In genomic region chr6:55388161-55388560, GRCh38 we compare ENCODE assay signal across 31 cellular contexts.
DNase-seq lines count a peak whose midpoint lies in the region; ATAC-seq, FAIRE-seq and TF ChIP-seq lines count a peak whose summit lies in the region.
"Had no signal": no experiment of that assay in that cellular context is flagged by ENCODE, and none has a peak within 500 bp of the region (broad histone marks: within the 10 kb centered on the region; RNA-seq: fewer than 3 reads in every experiment).

No MANE protein-coding gene starts in this region.

- no peak overlapping the region for H3K4me3 Mint-ChIP-seq in stimulated activated naive CD8-positive, alpha-beta T cell treated with anti-CD3 and anti-CD28 coated beads, Interleukin-15, amount 100 ng/mL, for 72 hours
- H3K4me3 Mint-ChIP-seq: activated CD8-positive, alpha-beta T cell treated with anti-CD3 and anti-CD28 coated beads, Interleukin-2, amount 10 ng/mL, durations not matched to agents 7 days and 5 days; activated naive CD4-positive, alpha-beta T cell treated with anti-CD3 and anti-CD28 coated beads, Interleukin-2, amount 50 U/mL, for 24 hours; HFFc6; nephron progenitor cell; stimulated activated memory B cell treated with anti-CD40 and anti-IgM and Interleukin-4, amounts not matched to agents 10 μg/mL and 1 μg/mL and 100 μg/mL, for 72 hours had no signal

- peak; percentile 4 for FAIRE-seq in HTR-8/SVneo (lab: Jason Lieb, UNC)
- peak; percentile 23 for FAIRE-seq in urothelium cell line (lab: Jason Lieb, UNC)

- DNase-seq in HTR-8/SVneo (ENCODE audit: insufficient read length, low spot score), result no peak
- peak; percentile 57 for DNase-seq in amniotic epithelial cell (ENCODE audit: low read depth)
- DNase-seq in fibroblast of pulmonary artery (ENCODE audit: low read depth), result peak; percentile 4
- DNase-seq in urothelium cell line (ENCODE audit: low spot score), result no peak
- no peak for DNase-seq in stimulated activated naive CD8-positive, alpha-beta T cell treated with anti-CD3 and anti-CD28 coated beads, Interleukin-15, amount 100 ng/mL, for 72 hours
- DNase-seq in foreskin fibroblast, result no peak
- DNase-seq: activated CD4-positive, alpha-beta T cell treated with anti-CD3 and anti-CD28 coated beads for 1 hour; activated CD8-positive, alpha-beta T cell treated with anti-CD3 and anti-CD28 coated beads, Interleukin-2, amount 10 ng/mL, durations not matched to agents 7 days and 5 days; amygdala; Calu3; colonic mucosa; DMS79; effector CD4-positive, alpha-beta T cell; foreskin melanocyte; GF-D8; GOT3; heart right ventricle; HFFc6; left colon; NCI-H1105; NCI-H1930; NCI-H524 treated with DMSO at 0.1 percent for 48 hours; nephron progenitor cell; NK-92 treated with Interleukin-12 subunit alpha and Interleukin-12 subunit beta, amount 100 ng/mL, for 24 hours; Right ventricle myocardium superior; substantia nigra; upper lobe of left lung had no signal

- H3K27me3 Mint-ChIP-seq in stimulated activated naive CD8-positive, alpha-beta T cell treated with anti-CD3 and anti-CD28 coated beads, Interleukin-15, amount 100 ng/mL, for 72 hours, result no peaks in the 10 kb centered on the region
- H3K27me3 Mint-ChIP-seq: activated naive CD4-positive, alpha-beta T cell treated with anti-CD3 and anti-CD28 coated beads, Interleukin-2, amount 50 U/mL, for 24 hours; stimulated activated memory B cell treated with anti-CD40 and anti-IgM and Interleukin-4, amounts not matched to agents 10 μg/mL and 1 μg/mL and 100 μg/mL, for 72 hours had no signal

- TF ChIP-seq CTCF in fibroblast of pulmonary artery (IDR thresholded peaks at IDR 0.05; ENCODE audit: low read length, missing control alignments) (no peak), foreskin fibroblast (IDR thresholded peaks at IDR 0.05; ENCODE audit: low read depth, low read length) (no peak)

- H3K4me3 ChIP-seq in fibroblast of pulmonary artery (replicated peaks; ENCODE audit: low read depth, low read length), result no peak overlapping the region
- no peak overlapping the region for H3K4me3 ChIP-seq in foreskin fibroblast (ENCODE audit: low read depth in 1 of 2, low read length in 2 of 2)
- H3K4me3 ChIP-seq: colonic mucosa, heart right ventricle, upper lobe of left lung had no signal

- no peaks in the 10 kb centered on the region for H3K4me1 Mint-ChIP-seq in stimulated activated naive CD8-positive, alpha-beta T cell treated with anti-CD3 and anti-CD28 coated beads, Interleukin-15, amount 100 ng/mL, for 72 hours
- H3K4me1 Mint-ChIP-seq: activated naive CD4-positive, alpha-beta T cell treated with anti-CD3 and anti-CD28 coated beads, Interleukin-2, amount 50 U/mL, for 24 hours; nephron progenitor cell; stimulated activated memory B cell treated with anti-CD40 and anti-IgM and Interleukin-4, amounts not matched to agents 10 μg/mL and 1 μg/mL and 100 μg/mL, for 72 hours had no signal

- H3K27ac Mint-ChIP-seq in stimulated activated naive CD8-positive, alpha-beta T cell treated with anti-CD3 and anti-CD28 coated beads, Interleukin-15, amount 100 ng/mL, for 72 hours, result no peak overlapping the region
- H3K27ac Mint-ChIP-seq: activated CD8-positive, alpha-beta T cell treated with anti-CD3 and anti-CD28 coated beads, Interleukin-2, amount 10 ng/mL, durations not matched to agents 7 days and 5 days; activated naive CD4-positive, alpha-beta T cell treated with anti-CD3 and anti-CD28 coated beads, Interleukin-2, amount 50 U/mL, for 24 hours; activated T-helper 2 cell treated with anti-CD3 and anti-CD28 coated beads, Interferon-gamma antibody, Interleukin-2, Interleukin-4, amounts not matched to agents 10 μg/mL and 5 μg/mL and 100 μg/mL, durations not matched to agents 14 hours and 24 hours and 36 hours; HFFc6; nephron progenitor cell; stimulated activated memory B cell treated with anti-CD40 and anti-IgM and Interleukin-4, amounts not matched to agents 10 μg/mL and 1 μg/mL and 100 μg/mL, for 72 hours had no signal

- no peak for ATAC-seq in GM21526 (IDR thresholded peaks at IDR 0.05; ENCODE audit: low FRiP score, unreplicated experiment)
- no peak for ATAC-seq in stimulated activated naive CD8-positive, alpha-beta T cell treated with anti-CD3 and anti-CD28 coated beads, Interleukin-15, amount 100 ng/mL, for 72 hours
- ATAC-seq: activated CD8-positive, alpha-beta T cell treated with anti-CD3 and anti-CD28 coated beads, Interleukin-2, amount 10 ng/mL, durations not matched to agents 7 days and 5 days; heart right ventricle; left colon; stimulated activated memory B cell treated with anti-CD40 and anti-IgM and Interleukin-4, amounts not matched to agents 10 μg/mL and 1 μg/mL and 100 μg/mL, for 72 hours had no signal

- H3K9me3 Mint-ChIP-seq in stimulated activated naive CD8-positive, alpha-beta T cell treated with anti-CD3 and anti-CD28 coated beads, Interleukin-15, amount 100 ng/mL, for 72 hours, result peaks cover 11 to 15% of the 10 kb centered on the region in 2 donors
- H3K9me3 Mint-ChIP-seq: activated naive CD4-positive, alpha-beta T cell treated with anti-CD3 and anti-CD28 coated beads, Interleukin-2, amount 50 U/mL, for 24 hours; HFFc6; nephron progenitor cell had no signal

Comparison
In these comparisons a context has a peak if more than half of its experiments do, and no peak if none do; other contexts are left out.
1. DNase-seq: peak in amniotic epithelial cell (single experiment) and fibroblast of pulmonary artery (single experiment); none in HTR-8/SVneo (single experiment), urothelium cell line (single experiment), stimulated activated naive CD8-positive, alpha-beta T cell treated with anti-CD3 and anti-CD28 coated beads, Interleukin-15, amount 100 ng/mL, for 72 hours (0 of 2) and foreskin fibroblast (0 of 2).